Comparison of ENCODE assay signal across 28 cellular contexts in the genomic region with DNA sequence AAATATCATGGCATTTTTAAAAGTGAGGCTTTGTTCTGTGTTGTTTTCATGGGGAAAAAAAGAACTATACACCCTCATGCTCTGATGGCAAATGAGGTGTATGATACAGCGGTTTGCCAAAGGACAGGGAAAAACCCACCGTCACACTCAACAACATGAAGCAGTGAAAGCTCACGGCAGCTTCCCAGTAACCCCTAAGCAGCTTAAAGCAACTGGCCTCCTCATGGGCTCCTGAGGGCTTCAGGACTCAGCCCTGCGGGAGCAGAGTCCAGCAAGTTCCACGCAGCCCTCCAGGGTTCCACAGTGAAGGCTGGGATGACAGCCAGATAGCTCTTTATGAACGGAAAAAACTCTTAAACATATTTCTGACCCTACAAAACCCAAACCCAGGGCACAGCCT. TPM values are rescaled to one million over a fixed set of nuclear protein-coding genes. Genes with fewer than 3 reads are reported as not detected.
"Had no signal": no experiment of that assay in that cellular context is flagged by ENCODE, and none has a peak within 500 bp of the region (broad histone marks: within the 10 kb centered on the region; RNA-seq: fewer than 3 reads in every experiment).

No MANE protein-coding gene starts in this region.

- ATAC-seq: K562, Right ventricle myocardium inferior, SK-N-SH treated with all-trans-retinoic acid at 6 μM for 48 hours had no signal

- DNase-seq: Kasumi-1, MM.1S, MV-4-11, NCI-H1048, NCI-H1105, NCI-H1417, NCI-H1436 treated with DMSO at 0.1 percent for 48 hours, NCI-H1694, NCI-H187 treated with DMSO at 0.1 percent for 48 hours, NCI-H2029 treated with DMSO at 0.1 percent for 48 hours, NCI-H2171 treated with DMSO at 0.1 percent for 48 hours, NCI-H345, NCI-H446 treated with DMSO at 0.1 percent for 48 hours, NCI-H510A treated with DMSO at 0.1 percent for 48 hours, NCI-H526, OCI-M1, Peyer's patch, SHP77 treated with DMSO at 0.1 percent for 48 hours, SJCRH30 had no signal

- H3K9ac ChIP-seq: KMS-11 had no signal

- H3K9me3 Mint-ChIP-seq: IgD-negative memory B cell had no signal

- H2AFZ ChIP-seq: PC-9 had no signal

- H3K4me1 ChIP-seq: SJCRH30 had no signal

- H3K4me3 ChIP-seq: K562, PC-9, Peyer's patch, SJCRH30 had no signal

- H3K9me3 ChIP-seq: Peyer's patch, SJCRH30 had no signal

- H3K4me2 ChIP-seq: KMS-11, PC-9 had no signal

- H3K4me3 Mint-ChIP-seq: IgD-negative memory B cell had no signal

- H3K27me3 ChIP-seq: SJCRH30 had no signal

- H3K4me1 Mint-ChIP-seq: IgD-negative memory B cell had no signal

- H3K27ac ChIP-seq: HL-60, KMS-11, PC-9, Peyer's patch, SJCRH30 had no signal

RNA-seq across cellular contexts. Expression of a gene that starts 12.9 kb away (rescaled TPM):
- total RNA-seq: K562, M059J, PC-9, Peyer's patch, Right ventricle myocardium inferior, RPMI7951, SJCRH30 had no signal
- polyA plus RNA-seq: IgD-negative memory B cell, K562 had no signal
